14 cellular contexts compared by ENCODE assay signal in genomic region chr19:37243206-37243632, GRCh38.
"Had no signal": no experiment of that assay in that cellular context is flagged by ENCODE, and none has a peak within 500 bp of the region (broad histone marks: within the 10 kb centered on the region; RNA-seq: fewer than 3 reads in every experiment).

No MANE protein-coding gene starts in this region.

- H3K27me3 ChIP-seq: dorsolateral prefrontal cortex, hepatocyte, ovary, stomach, thyroid gland had no signal

- H3K4me3 ChIP-seq: dorsolateral prefrontal cortex, hepatocyte, ovary, stomach, thyroid gland had no signal

- H3K27ac ChIP-seq: dorsolateral prefrontal cortex, hepatocyte, ovary, stomach, thyroid gland had no signal

- H3K4me2 ChIP-seq: hepatocyte had no signal

- DNase-seq: activated CD4-positive, CD25-positive, alpha-beta regulatory T cell treated with anti-CD3 and anti-CD28 coated beads, Interleukin-2, amount 50 U/mL, for 72 hours; activated naive CD8-positive, alpha-beta T cell treated with anti-CD3 and anti-CD28 coated beads, Interleukin-2, amount 10 ng/mL, durations not matched to agents 7 days and 5 days; anterior cingulate cortex; dorsolateral prefrontal cortex; kidney; left ventricle myocardium superior; ovary; stimulated activated CD4-positive, alpha-beta T cell treated with anti-CD3 and anti-CD28 coated beads, Interleukin-2, amount 100 ng/mL, for 24 hours; stomach; thyroid gland had no signal

- H3K4me1 ChIP-seq: stomach, thyroid gland had no signal

- H2AFZ ChIP-seq: hepatocyte had no signal

- ATAC-seq: left ventricle myocardium superior, sciatic nerve had no signal

- FAIRE-seq: bronchial epithelial cell, endometrium, kidney had no signal

- H3K79me2 ChIP-seq: hepatocyte had no signal
